In the genomic region with DNA sequence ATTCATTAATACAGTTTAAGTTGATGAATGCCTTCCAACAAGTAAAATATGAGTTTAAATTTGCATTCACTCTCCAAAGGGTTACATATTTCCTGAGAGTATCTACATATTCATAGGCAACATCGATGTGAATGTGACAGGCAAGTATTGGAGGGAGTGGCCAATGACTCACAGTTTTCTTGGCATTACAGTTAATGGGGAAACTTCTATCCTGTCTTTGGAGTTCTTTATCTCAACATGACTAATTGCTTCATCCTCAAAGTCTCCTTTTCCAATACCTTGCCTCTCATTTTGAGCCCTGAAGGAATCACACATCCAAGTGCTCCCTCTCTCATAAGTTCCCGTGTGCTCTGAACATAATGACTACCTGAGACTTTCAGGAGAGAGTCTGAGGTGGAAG, we compare ENCODE assay signal across 18 cellular contexts.
"Had no signal": no experiment of that assay in that cellular context is flagged by ENCODE, and none has a peak within 500 bp of the region (broad histone marks: within the 10 kb centered on the region; RNA-seq: fewer than 3 reads in every experiment).

No MANE protein-coding gene starts in this region.

- H3K4me3 ChIP-seq: gastrocnemius medialis, right atrium auricular region, thyroid gland had no signal

- DNase-seq: activated CD4-positive, alpha-beta T cell treated with anti-CD3 and anti-CD28 coated beads, Interleukin-2, amount 50 U/mL, for 1 hour; activated CD8-positive, alpha-beta memory T cell treated with anti-CD3 and anti-CD28 coated beads, Interleukin-2, amount 50 U/mL, for 4 hours; activated naive CD4-positive, alpha-beta T cell treated with anti-CD3 and anti-CD28 coated beads for 36 hours; activated naive CD8-positive, alpha-beta T cell treated with anti-CD3 and anti-CD28 coated beads, Interleukin-2, amount 50 U/mL, for 24 hours; activated T-cell treated with anti-CD3 and anti-CD28 coated beads, Interleukin-2, amount 50 U/mL, for 4 hours; anterior cingulate cortex; effector CD8-positive, alpha-beta T cell; gastrocnemius medialis; head of caudate nucleus; kidney glomerular epithelial cell; left ventricle myocardium superior; occipital lobe; stimulated activated CD4-positive, alpha-beta T cell treated with anti-CD3 and anti-CD28 coated beads, Interleukin-2, amount 100 ng/mL, for 24 hours; stimulated activated naive CD4-positive, alpha-beta T cell treated with Interleukin-2 at 50 U/mL for 16 hours; T-helper 1 cell; T-helper 9 cell; thyroid gland had no signal

- H3K27ac ChIP-seq: gastrocnemius medialis, right atrium auricular region, thyroid gland had no signal

- H3K36me3 ChIP-seq: gastrocnemius medialis, right atrium auricular region, thyroid gland had no signal

- H3K4me1 ChIP-seq: gastrocnemius medialis, right atrium auricular region, thyroid gland had no signal

- H3K9me3 ChIP-seq: gastrocnemius medialis, right atrium auricular region, thyroid gland had no signal

- ATAC-seq: activated naive CD8-positive, alpha-beta T cell treated with anti-CD3 and anti-CD28 coated beads, Interleukin-2, amount 50 U/mL, for 24 hours; activated T-cell treated with anti-CD3 and anti-CD28 coated beads, Interleukin-2, amount 50 U/mL, for 4 hours; gastrocnemius medialis; left ventricle myocardium superior had no signal

- H3K27me3 ChIP-seq: gastrocnemius medialis, right atrium auricular region, thyroid gland had no signal
